In genomic region chr11:28696591-28696990, GRCh38 we compare ENCODE assay signal across 25 cellular contexts.
DNase-seq lines count a peak whose midpoint lies in the region; ATAC-seq, FAIRE-seq and TF ChIP-seq lines count a peak whose summit lies in the region.
"Had no signal": no experiment of that assay in that cellular context is flagged by ENCODE, and none has a peak within 500 bp of the region (broad histone marks: within the 10 kb centered on the region; RNA-seq: fewer than 3 reads in every experiment).

No MANE protein-coding gene starts in this region.

- no TSS peak for BruUV-seq in endothelial cell of umbilical vein (replicated peaks; lab: Mats Ljungman, UMichigan)

- no peaks in the 10 kb centered on the region for H3K79me2 ChIP-seq in GM23248 (ENCODE audit: insufficient read depth)
- no peaks in the 10 kb centered on the region for H3K79me2 ChIP-seq in endothelial cell of umbilical vein (ENCODE audit: control insufficient read depth, insufficient read depth, low read length)

- no peak overlapping the region for H3K4me2 ChIP-seq in GM23248 (ENCODE audit: unreplicated experiment)
- no peak overlapping the region for H3K4me2 ChIP-seq in endothelial cell of umbilical vein (ENCODE audit: insufficient read depth, low read length)
- H3K4me2 ChIP-seq: GM23338 had no signal

- TF ChIP-seq POLR2A in endothelial cell of umbilical vein (IDR thresholded peaks at IDR 0.05; ENCODE audit: low read depth, low read length), result no peak

- H3K9me3 ChIP-seq in GM23248 (ENCODE audit: low read depth), result no peaks in the 10 kb centered on the region
- no peaks in the 10 kb centered on the region for H3K9me3 ChIP-seq in endothelial cell of umbilical vein (replicated peaks; ENCODE audit: control insufficient read depth, insufficient read depth, low read length)
- H3K9me3 ChIP-seq: SJCRH30 had no signal

- intact Hi-C loops in endothelial cell of umbilical vein (cut with micrococcal nuclease), result loop anchor here (5.0 to 10.0 kb wide), 2 partner anchors 636 to 852 kb away; no protein-coding TSS in a partner anchor

- POLR2A ChIA-PET in endothelial cell of umbilical vein (lab: Charles Lee), result no interaction called here

- H4K20me1 ChIP-seq in GM23248 (ENCODE audit: insufficient read depth) (no peaks in the 10 kb centered on the region), endothelial cell of umbilical vein (replicated peaks; ENCODE audit: control insufficient read depth, extremely low read depth, insufficient read depth, low read length) (no peaks in the 10 kb centered on the region)

- DNase-seq in GM23248 (no peak), NCI-H226 (peak; percentile 25), endothelial cell of umbilical vein (ENCODE audit: low read depth, low spot score) (no peak), LoVo (ENCODE audit: low spot score) (no peak)
- no peak for DNase-seq in activated CD4-positive, alpha-beta T cell treated with anti-CD3 and anti-CD28 coated beads, Interleukin-2, amount 50 U/mL, for 48 hours
- DNase-seq: CD8-positive, alpha-beta memory T cell; DMS79 treated with DMSO at 0.1 percent for 48 hours; H9; Karpas-422; MG63; NCI-H1105 treated with DMSO at 0.1 percent for 48 hours; NCI-H146; NCI-H1930; NCI-H2107; NCI-H446; NCI-H524 treated with DMSO at 0.1 percent for 48 hours; NCI-H774; SJCRH30 had no signal

- FAIRE-seq in endothelial cell of umbilical vein (lab: Jason Lieb, UNC), result no peak

- WGBS in GM23248 (ENCODE audit: low coverage in 1 of 2, low lambda C conversion rate in 2 of 2, missing lambda C conversion rate in 2 of 2), 2 experiments, result 38 to 47% methylated on average over 1 of the region's 1 CpG

- H3K4me1 ChIP-seq in GM23248 (ENCODE audit: insufficient read depth) (peaks cover 16% of the 10 kb centered on the region), endothelial cell of umbilical vein (ENCODE audit: control insufficient read depth, extremely low read depth, insufficient read depth, low read length) (peaks cover 5% of the 10 kb centered on the region)
- H3K4me1 ChIP-seq: SJCRH30 had no signal

- no peaks in the 10 kb centered on the region for H3K9me2 ChIP-seq in GM23248 (ENCODE audit: insufficient read depth)

- H3K9me1 ChIP-seq in endothelial cell of umbilical vein (replicated peaks; ENCODE audit: control insufficient read depth, extremely low read depth, insufficient read depth, low read length), result no peaks in the 10 kb centered on the region

- ATAC-seq in HG02970 (IDR thresholded peaks at IDR 0.05; ENCODE audit: low FRiP score, unreplicated experiment), result no peak
- no peak for ATAC-seq in GM19467 (IDR thresholded peaks at IDR 0.05; ENCODE audit: unreplicated experiment)
- ATAC-seq: GM23338, Right ventricle myocardium inferior, SK-N-SH treated with all-trans-retinoic acid at 6 μM for 48 hours had no signal

- TF ChIP-seq CTCF in endothelial cell of umbilical vein (IDR thresholded peaks at IDR 0.05; ENCODE audit: extremely low read depth in 1 of 2, insufficient read depth in 1 of 2, low read depth in 1 of 2, low read length in 2 of 2), result no peak

- H3F3A ChIP-seq in GM23248 (ENCODE audit: insufficient read depth), result no peaks in the 10 kb centered on the region

- H3K4me3 ChIP-seq in GM23248 (no peak overlapping the region), endothelial cell of umbilical vein (replicated peaks in 1 of 3; ENCODE audit: insufficient read depth in 1 of 3, low read depth in 1 of 3, low read length in 3 of 3) (no peak overlapping the region)
- H3K4me3 ChIP-seq: GM23338, MG63, SJCRH30 had no signal

- H2AFZ ChIP-seq in GM23248 (peak overlapping the region; percentile 41), endothelial cell of umbilical vein (ENCODE audit: low read depth, low read length) (peak overlapping the region; percentile 38)
- H2AFZ ChIP-seq: GM23338 had no signal

- in situ Hi-C loops in GM23248 (cut with MboI), result loop anchor here (10.0 kb wide), 1 partner anchor 992 kb away; the partner anchor contains the start of gene BDNF

- no peaks in the 10 kb centered on the region for H3K27me3 ChIP-seq in GM23248 (replicated peaks; ENCODE audit: insufficient read depth)
- H3K27me3 ChIP-seq in endothelial cell of umbilical vein (ENCODE audit: control insufficient read depth in 2 of 2, insufficient read depth in 2 of 2, low read length in 2 of 2), result no peaks in the 10 kb centered on the region
- H3K27me3 ChIP-seq: MG63, SJCRH30 had no signal

- H3K27ac ChIP-seq in GM23248, result no peak overlapping the region
- no peak overlapping the region for H3K27ac ChIP-seq in endothelial cell of umbilical vein (ENCODE audit: insufficient read depth, low read depth, low read length)
- H3K27ac ChIP-seq: C4-2B, HL-60, SJCRH30 had no signal

- H3K9ac ChIP-seq in GM23248 (no peak overlapping the region), endothelial cell of umbilical vein (replicated peaks; ENCODE audit: extremely low read depth, insufficient read depth, low read length) (no peak overlapping the region)

- dilution Hi-C loops in endothelial cell of umbilical vein (cut with MboI; ENCODE audit: extremely low pct_ligation_motif_present, low sequenced_read_pairs), result no loop called here

- CTCF ChIA-PET in endothelial cell of umbilical vein (lab: Charles Lee), result interaction anchor here (1.0 to 5.4 kb wide), 3 partner anchors 8 to 997 kb away, joined by 4 to 33 read pairs (median 4); partner anchors contain the start of gene BDNF

- H3K36me3 ChIP-seq in GM23248 (ENCODE audit: low read depth) (no peaks in the 10 kb centered on the region), endothelial cell of umbilical vein (ENCODE audit: control insufficient read depth in 2 of 2, extremely low read depth in 1 of 2, insufficient read depth in 2 of 2, low read length in 2 of 2) (no peaks in the 10 kb centered on the region)
- H3K36me3 ChIP-seq: MG63, SJCRH30 had no signal

TF ChIP-seq in endothelial cell of umbilical vein, 7 proteins besides CTCF, POLR2A, EP300 and RAD21:
- TF ChIP-seq JUN (IDR thresholded peaks at IDR 0.05; ENCODE audit: borderline replicate concordance, insufficient read depth, insufficient read length, low read depth), result no peak
- TF ChIP-seq MYC (IDR thresholded peaks at IDR 0.05; ENCODE audit: low read depth, low read length), result no peak
- TF ChIP-seq GATA2 (IDR thresholded peaks at IDR 0.05; ENCODE audit: insufficient read depth, insufficient read length, low read depth, low read length), result no peak
- no peak for TF ChIP-seq MAX (IDR thresholded peaks at IDR 0.05; ENCODE audit: insufficient read depth, insufficient read length)
- no peak for TF ChIP-seq EZH2 (IDR thresholded peaks at IDR 0.05; ENCODE audit: borderline replicate concordance, low read depth, low read length, severe bottlenecking)
- no peak for TF ChIP-seq POLR2AphosphoS5 (IDR thresholded peaks at IDR 0.05; ENCODE audit: insufficient read depth, low read depth, low read length)
- no peak for TF ChIP-seq FOS (IDR thresholded peaks at IDR 0.05; ENCODE audit: borderline replicate concordance, insufficient read depth, low read length)
TF ChIP-seq in endothelial cell of umbilical vein: peak in this region for 0.
